Comparison of ENCODE assay signal across 8 cellular contexts in the genomic region with DNA sequence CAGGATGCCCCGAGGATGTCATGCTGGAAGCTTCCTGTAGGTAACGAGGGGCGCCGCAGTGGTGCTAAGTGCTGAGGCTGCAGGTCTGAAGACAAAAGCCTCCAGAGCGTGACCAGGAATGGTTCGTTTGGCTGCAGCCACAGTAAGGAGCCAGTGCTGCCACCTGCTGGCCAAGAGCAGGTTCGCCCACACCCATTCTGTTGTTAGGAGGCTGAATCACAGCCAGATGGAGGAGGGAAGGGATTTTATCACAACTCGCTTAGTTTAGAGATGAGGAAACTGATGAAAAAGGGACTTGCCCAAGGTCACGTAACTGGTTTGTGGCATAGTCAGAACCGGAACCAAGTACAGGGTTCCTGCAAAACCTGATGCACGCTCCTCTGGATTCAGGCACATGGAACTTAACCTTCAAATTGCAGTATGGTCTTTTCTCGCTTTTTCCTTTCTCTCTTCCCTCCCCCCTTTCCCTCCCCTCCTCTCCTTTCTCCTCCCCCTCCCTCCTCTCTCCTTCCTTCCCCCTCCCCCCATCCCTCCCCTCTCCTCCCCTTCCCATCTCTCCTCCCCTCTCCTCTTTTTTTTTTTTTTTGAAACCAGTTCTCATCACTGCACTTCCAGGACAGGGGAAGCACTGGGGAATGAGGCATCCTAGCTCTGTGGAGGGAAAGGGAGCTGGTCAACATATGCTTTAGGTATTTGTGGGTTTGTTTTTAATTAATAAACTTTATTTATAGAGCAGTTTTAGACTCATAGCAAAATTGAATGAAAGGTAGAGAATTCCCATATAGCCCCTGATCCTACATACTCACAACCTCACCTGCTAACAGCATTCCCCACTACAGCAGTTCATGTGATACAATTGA.
A peak's percentile ranks its signal among the peaks of the same experiment; 100 is the strongest.
DNase-seq lines count a peak whose midpoint lies in the region; ATAC-seq and TF ChIP-seq lines count a peak whose summit lies in the region.

No MANE protein-coding gene starts in this region.

- POLR2A ChIA-PET in A673 (lab: Charles Lee; ENCODE audit: low non-redundant PET), result no interaction called here

- DNase-seq in A673 (ENCODE audit: low spot score) (peak; percentile 96), NCI-H2029 (lab: John Stamatoyannopoulos, UW) (peak; percentile 77), anterior cingulate cortex (lab: John Stamatoyannopoulos, UW) (peak in 55 of 58 donors; percentile 17 to 91 (median 73)), hepatic stellate cell (ENCODE audit: low spot score) (peak; percentile 81), skeletal muscle cell (ENCODE audit: low read depth) (peak; percentile 79)
- peak; percentile 89 for DNase-seq in T-helper 2 cell treated with Interferon-gamma antibody and Interleukin-4, amounts not matched to agents 5 μg/mL and 100 μg/mL, for 36 hours (ENCODE audit: low spot score)

- peak overlapping the region; percentile 80 for H3K27ac Mint-ChIP-seq in T-helper 2 cell treated with Interferon-gamma antibody and Interleukin-4, amounts not matched to agents 5 μg/mL and 100 μg/mL, for 36 hours

- no peaks in the 10 kb centered on the region for H3K9me3 ChIP-seq in A673 (ENCODE audit: low read depth, low read length, poor library complexity, severe bottlenecking)

- H3K4me1 Mint-ChIP-seq in T-helper 2 cell treated with Interferon-gamma antibody and Interleukin-4, amounts not matched to agents 5 μg/mL and 100 μg/mL, for 36 hours (ENCODE audit: low read depth), result peaks cover 23% of the 10 kb centered on the region

- H3K4me1 ChIP-seq in A673 (ENCODE audit: insufficient read depth, low read length, poor library complexity, severe bottlenecking), result no peaks in the 10 kb centered on the region

- peak overlapping the region; percentile 58 for H3K4me3 Mint-ChIP-seq in T-helper 2 cell treated with Interferon-gamma antibody and Interleukin-4, amounts not matched to agents 5 μg/mL and 100 μg/mL, for 36 hours

- peaks cover 1% of the 10 kb centered on the region for H3K36me3 Mint-ChIP-seq in T-helper 2 cell treated with Interferon-gamma antibody and Interleukin-4, amounts not matched to agents 5 μg/mL and 100 μg/mL, for 36 hours (ENCODE audit: low read depth)

- no peaks in the 10 kb centered on the region for H3K36me3 ChIP-seq in A673 (ENCODE audit: insufficient read depth, low read length, poor library complexity, severe bottlenecking)

- CTCF ChIA-PET in A673 (lab: Charles Lee), result interaction anchor here (0.6 to 0.7 kb wide), 3 partner anchors 12 to 87 kb away, joined by 4 to 12 read pairs (median 5); partner anchors contain the start of gene MPZL1

- ATAC-seq in GM18519 (IDR thresholded peaks at IDR 0.05; ENCODE audit: low FRiP score, unreplicated experiment) (peak; percentile 83), HG03045 (IDR thresholded peaks at IDR 0.05; ENCODE audit: unreplicated experiment) (peak; percentile 96)

- no peaks in the 10 kb centered on the region for H3K27me3 ChIP-seq in A673 (replicated peaks; ENCODE audit: insufficient read depth, low read depth, low read length, poor library complexity)

- H3K4me3 ChIP-seq in A673 (ENCODE audit: low read depth, low read length, poor library complexity, severe bottlenecking) (no peak overlapping the region), skeletal muscle cell (ENCODE audit: low read depth, low read length) (no peak overlapping the region)

- no TSS peak for BruUV-seq in A673 (replicated peaks; lab: Mats Ljungman, UMichigan)

- intact Hi-C loops in A673 (cut with micrococcal nuclease; ENCODE audit: unreplicated experiment), result loop anchor here (2.0 to 10.0 kb wide), 2 partner anchors 89 to 281 kb away; no protein-coding TSS in a partner anchor

- H3K27me3 Mint-ChIP-seq in T-helper 2 cell treated with Interferon-gamma antibody and Interleukin-4, amounts not matched to agents 5 μg/mL and 100 μg/mL, for 36 hours (ENCODE audit: low read depth), result no peaks in the 10 kb centered on the region

- no peak overlapping the region for H3K27ac ChIP-seq in A673 (ENCODE audit: low read depth, low read length, poor library complexity, severe bottlenecking)

- no peaks in the 10 kb centered on the region for H3K9me3 Mint-ChIP-seq in T-helper 2 cell treated with Interferon-gamma antibody and Interleukin-4, amounts not matched to agents 5 μg/mL and 100 μg/mL, for 36 hours

- TF ChIP-seq CTCF in A673 (conservative IDR thresholded peaks at IDR 0.05; ENCODE audit: low read depth, low read length), result peak; percentile 99
